26 cellular contexts compared by ENCODE assay signal in the genomic region with DNA sequence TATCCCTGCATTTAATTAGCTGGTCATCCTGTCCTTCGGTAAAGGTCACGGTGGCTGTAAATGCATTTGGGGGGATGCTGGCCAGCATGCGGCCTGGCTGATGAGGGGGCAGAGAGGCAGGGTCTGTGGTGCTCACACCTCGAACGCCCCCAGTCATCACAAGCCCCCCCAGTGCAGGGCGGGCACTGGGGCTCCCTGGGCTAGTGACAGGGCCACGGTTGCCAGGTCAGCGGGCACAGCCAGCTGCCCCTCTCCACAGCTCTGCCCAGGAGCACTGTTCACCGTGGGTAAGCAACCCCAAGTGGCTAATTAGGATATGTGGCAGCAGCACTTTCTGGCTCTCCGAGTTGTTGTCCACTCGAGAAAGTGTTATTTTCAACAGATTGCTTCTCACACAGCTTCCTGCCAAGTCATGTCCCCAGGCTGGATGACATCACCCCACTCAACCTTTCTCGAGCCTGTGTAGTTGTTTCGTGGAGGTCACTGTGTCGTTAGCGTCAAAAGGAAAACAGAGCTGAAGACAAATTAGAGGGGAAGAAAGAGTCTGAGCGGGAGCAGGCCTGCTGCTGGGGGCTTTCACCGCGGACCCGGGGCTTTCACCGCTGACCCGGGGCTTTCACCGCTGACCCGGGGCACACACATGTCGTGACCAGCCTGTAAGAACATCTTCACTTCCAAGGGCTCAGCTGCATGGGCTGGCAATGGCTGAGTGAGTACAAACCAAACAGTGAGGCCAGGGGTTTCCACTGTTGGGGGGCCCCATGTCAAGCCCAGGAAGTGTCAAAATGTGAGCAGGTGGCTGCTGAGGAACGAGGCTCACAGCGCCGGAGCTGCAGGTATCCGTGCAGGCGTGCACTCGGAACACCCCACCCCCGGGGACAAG.
DNase-seq lines count a peak whose midpoint lies in the region; ATAC-seq, FAIRE-seq and TF ChIP-seq lines count a peak whose summit lies in the region.
"Had no signal": no experiment of that assay in that cellular context is flagged by ENCODE, and none has a peak within 500 bp of the region (broad histone marks: within the 10 kb centered on the region; RNA-seq: fewer than 3 reads in every experiment).

No MANE protein-coding gene starts in this region.

- H3K27me3 ChIP-seq in BLaER1, result no peaks in the 10 kb centered on the region
- H3K27me3 ChIP-seq in HepG2 (ENCODE audit: control insufficient read depth in 1 of 2, insufficient read depth in 2 of 2, low read length in 2 of 2), result peaks cover 21 to 97% of the 10 kb centered on the region in 2 experiments
- no peaks in the 10 kb centered on the region for H3K27me3 ChIP-seq in hepatocyte
- H3K27me3 ChIP-seq: body of pancreas, gastrocnemius medialis, pancreas, Peyer's patch, right lobe of liver had no signal

- CTCF ChIA-PET in HepG2 (lab: Yijun Ruan, JAX; ENCODE audit: low intra/inter-chr PET ratio, low total read pairs), result no interaction called here

- no peaks in the 10 kb centered on the region for H3K9me2 ChIP-seq in hepatocyte (replicated peaks; ENCODE audit: insufficient read depth)

- DNase-seq in G401 (ENCODE audit: low spot score), result peak; percentile 19
- peak; percentile 5 for DNase-seq in cerebellar cortex (ENCODE audit: low spot score)
- no peak for DNase-seq in HepG2 (ENCODE audit: low spot score)
- no peak for DNase-seq in NCI-H69 (lab: John Stamatoyannopoulos, UW)
- DNase-seq in hepatocyte (ENCODE audit: low spot score), result no peak
- no peak for DNase-seq in substantia nigra (lab: John Stamatoyannopoulos, UW)
- no peak for DNase-seq in DMS53 treated with DMSO at 0.1 percent for 48 hours (lab: John Stamatoyannopoulos, UW; ENCODE audit: unreplicated experiment)
- DNase-seq: activated CD4-positive, alpha-beta T cell treated with anti-CD3 and anti-CD28 coated beads for 4 hours; activated CD8-positive, alpha-beta memory T cell treated with anti-CD3 and anti-CD28 coated beads for 24 hours; activated gamma-delta T cell treated with Interleukin-2 at 50 U/mL for 16 hours; activated naive CD8-positive, alpha-beta T cell treated with anti-CD3 and anti-CD28 coated beads, Interleukin-2, amount 50 U/mL, for 24 hours; activated T-cell treated with anti-CD3 and anti-CD28 coated beads, Interleukin-2, amount 50 U/mL, for 24 hours; body of pancreas; C1 segment of cervical spinal cord; esophagus squamous epithelium; gastrocnemius medialis; HCEC 1CT; IMR-90; kidney glomerular epithelial cell; Peyer's patch; stimulated activated naive CD8-positive, alpha-beta T cell treated with anti-CD3 and anti-CD28 coated beads, Interleukin-15, Interleukin-2, amounts not matched to agents 100 U/mL and 50 U/mL, for 24 hours; T-helper 2 cell had no signal

- no peak for TF ChIP-seq POLR2A in HepG2 (IDR thresholded peaks at IDR 0.05; ENCODE audit: insufficient read depth in 1 of 2, low read depth in 2 of 2, low read length in 2 of 2)

- H3K9me3 ChIP-seq in BLaER1 (no peaks in the 10 kb centered on the region), HepG2 (ENCODE audit: low read length) (no peaks in the 10 kb centered on the region), hepatocyte (ENCODE audit: low read depth) (no peaks in the 10 kb centered on the region)
- H3K9me3 ChIP-seq: body of pancreas, esophagus squamous epithelium, gastrocnemius medialis, pancreas, Peyer's patch, right lobe of liver had no signal

- TF ChIP-seq CTCF in HepG2 (CRISPR knock-in tag; IDR thresholded peaks at IDR 0.05), result no peak
- TF ChIP-seq CTCF in hepatocyte (IDR thresholded peaks at IDR 0.05; ENCODE audit: poor library complexity), result no peak

- H3K27ac ChIP-seq in BLaER1 (no peak overlapping the region), HepG2 (ENCODE audit: extremely low read length, insufficient read depth, low read length) (no peak overlapping the region), hepatocyte (no peak overlapping the region), substantia nigra (ENCODE audit: low read depth, low read length, poor library complexity, severe bottlenecking) (no peak overlapping the region)
- H3K27ac ChIP-seq: body of pancreas, coronary artery, esophagus squamous epithelium, gastrocnemius medialis, pancreas, Peyer's patch, right lobe of liver had no signal

- H4K20me1 ChIP-seq in BLaER1 (no peaks in the 10 kb centered on the region), HepG2 (ENCODE audit: insufficient read depth, low read length) (no peaks in the 10 kb centered on the region; the same call in 1 of the 2 replicates), hepatocyte (ENCODE audit: insufficient read depth, poor library complexity, severe bottlenecking) (no peaks in the 10 kb centered on the region)

- POLR2A ChIA-PET in HepG2 (lab: Yijun Ruan, JAX), result no interaction called here

- intact Hi-C loops in HepG2 (cut with micrococcal nuclease; ENCODE audit: unreplicated experiment), result no loop called here

- H3K4me3 ChIP-seq in BLaER1, result no peak overlapping the region
- H3K4me3 ChIP-seq in HepG2 (replicated peaks in 1 of 3; ENCODE audit: insufficient read depth in 1 of 3, low read depth in 2 of 3, low read length in 3 of 3), result no peak overlapping the region
- H3K4me3 ChIP-seq in hepatocyte, result no peak overlapping the region
- H3K4me3 ChIP-seq: body of pancreas, coronary artery, esophagus squamous epithelium, gastrocnemius medialis, pancreas, Peyer's patch, right lobe of liver had no signal

- TF ChIP-seq EP300 in HepG2 (IDR thresholded peaks at IDR 0.05; ENCODE audit: low read depth in 2 of 2, low read length in 2 of 2) (no peak), HepG2 (CRISPR knock-in tag; IDR thresholded peaks at IDR 0.05; ENCODE audit: borderline replicate concordance) (no peak)

- no peaks in the 10 kb centered on the region for H3K79me2 ChIP-seq in HepG2 (ENCODE audit: insufficient read depth, low read length)
- H3K79me2 ChIP-seq in hepatocyte, result no peaks in the 10 kb centered on the region

- peak overlapping the region; percentile 28 for H3K4me2 ChIP-seq in BLaER1
- H3K4me2 ChIP-seq in HepG2 (ENCODE audit: low read depth, low read length), result no peak overlapping the region
- H3K4me2 ChIP-seq in hepatocyte, result no peak overlapping the region

- H3K36me3 ChIP-seq in BLaER1 (no peaks in the 10 kb centered on the region), HepG2 (replicated peaks in 1 of 2; ENCODE audit: control insufficient read depth in 1 of 2, insufficient read depth in 2 of 2, low read length in 2 of 2) (no peaks in the 10 kb centered on the region), hepatocyte (replicated peaks; ENCODE audit: insufficient read depth, low read depth) (no peaks in the 10 kb centered on the region)
- H3K36me3 ChIP-seq: esophagus squamous epithelium, gastrocnemius medialis, pancreas, Peyer's patch, right lobe of liver had no signal

- no peak overlapping the region for H3K9ac ChIP-seq in BLaER1
- H3K9ac ChIP-seq in HepG2 (ENCODE audit: insufficient read depth, low read depth, low read length), result no peak overlapping the region

- no peak for ATAC-seq in HepG2
- ATAC-seq: activated naive CD8-positive, alpha-beta T cell treated with anti-CD3 and anti-CD28 coated beads, Interleukin-2, amount 50 U/mL, for 24 hours; body of pancreas; gastrocnemius medialis; pancreas; right lobe of liver; stimulated activated naive CD8-positive, alpha-beta T cell treated with anti-CD3 and anti-CD28 coated beads, Interleukin-15, Interleukin-2, amounts not matched to agents 100 U/mL and 50 U/mL, for 24 hours had no signal

- no peak for TF ChIP-seq RAD21 in HepG2 (CRISPR knock-in tag; IDR thresholded peaks at IDR 0.05)

- 42% methylated on average over 29 of the region's 31 CpGs for WGBS in HepG2 (ENCODE audit: low lambda C conversion rate)
- 75% methylated on average over 31 of the region's 31 CpGs for WGBS in hepatocyte (ENCODE audit: low lambda C conversion rate, missing lambda C conversion rate)

- in situ Hi-C loops in G401 (cut with HindIII; ENCODE audit: low sequenced_read_pairs) (no loop called here), HepG2 (cut with HindIII; ENCODE audit: extremely low pct_ligation_motif_present, low pct_unique_long_range_greater_than_20kb) (no loop called here)

- FAIRE-seq in HepG2 (lab: Jason Lieb, UNC), result no peak
- FAIRE-seq: pancreas had no signal

- H3K4me1 ChIP-seq in BLaER1, result peaks cover 14% of the 10 kb centered on the region
- H3K4me1 ChIP-seq in HepG2 (ENCODE audit: insufficient read depth, low read length), result no peaks in the 10 kb centered on the region
- no peaks in the 10 kb centered on the region for H3K4me1 ChIP-seq in hepatocyte (ENCODE audit: insufficient read depth)
- H3K4me1 ChIP-seq: body of pancreas, esophagus squamous epithelium, gastrocnemius medialis, pancreas, Peyer's patch, right lobe of liver had no signal

- BruUV-seq in HepG2 (replicated peaks; lab: Mats Ljungman, UMichigan), result no TSS peak

- H2AFZ ChIP-seq in HepG2 (ENCODE audit: low read length) (no peak overlapping the region), hepatocyte (no peak overlapping the region)

TF ChIP-seq in HepG2, 621 proteins besides CTCF, POLR2A, EP300 and RAD21:
- TF ChIP-seq GTF2F1 (IDR thresholded peaks at IDR 0.05; ENCODE audit: low read length), result no peak
- peak; percentile 40; the same call in 1 of the 2 replicates for TF ChIP-seq ATF7 (IDR thresholded peaks at IDR 0.05)
- no peak for TF ChIP-seq ATF7 (CRISPR knock-in tag; IDR thresholded peaks at IDR 0.05)
TF ChIP-seq in HepG2: peak in this region for 1.

Comparison
In these comparisons a context has a peak if more than half of its experiments do, and no peak if none do; other contexts are left out.
1. DNase-seq: peak in G401 (single experiment) and cerebellar cortex (single experiment); none in HepG2 (single experiment), NCI-H69 (single experiment), hepatocyte (single experiment), substantia nigra (0 of 49) and DMS53 treated with DMSO at 0.1 percent for 48 hours (single experiment).